In genomic region chr4:105527081-105527480, GRCh38 we compare ENCODE assay signal across 2 cellular contexts.
TF ChIP-seq lines count a peak whose summit lies in the region.

No MANE protein-coding gene starts in this region.

TF ChIP-seq in HepG2, 621 proteins besides CTCF, POLR2A, EP300 and RAD21:
- no peak for TF ChIP-seq ZNF558 (CRISPR knock-in tag; IDR thresholded peaks at IDR 0.05; ENCODE audit: borderline replicate concordance)
- no peak for TF ChIP-seq ZFP36L2 (CRISPR knock-in tag; IDR thresholded peaks at IDR 0.05)
- TF ChIP-seq, protein P1, sequence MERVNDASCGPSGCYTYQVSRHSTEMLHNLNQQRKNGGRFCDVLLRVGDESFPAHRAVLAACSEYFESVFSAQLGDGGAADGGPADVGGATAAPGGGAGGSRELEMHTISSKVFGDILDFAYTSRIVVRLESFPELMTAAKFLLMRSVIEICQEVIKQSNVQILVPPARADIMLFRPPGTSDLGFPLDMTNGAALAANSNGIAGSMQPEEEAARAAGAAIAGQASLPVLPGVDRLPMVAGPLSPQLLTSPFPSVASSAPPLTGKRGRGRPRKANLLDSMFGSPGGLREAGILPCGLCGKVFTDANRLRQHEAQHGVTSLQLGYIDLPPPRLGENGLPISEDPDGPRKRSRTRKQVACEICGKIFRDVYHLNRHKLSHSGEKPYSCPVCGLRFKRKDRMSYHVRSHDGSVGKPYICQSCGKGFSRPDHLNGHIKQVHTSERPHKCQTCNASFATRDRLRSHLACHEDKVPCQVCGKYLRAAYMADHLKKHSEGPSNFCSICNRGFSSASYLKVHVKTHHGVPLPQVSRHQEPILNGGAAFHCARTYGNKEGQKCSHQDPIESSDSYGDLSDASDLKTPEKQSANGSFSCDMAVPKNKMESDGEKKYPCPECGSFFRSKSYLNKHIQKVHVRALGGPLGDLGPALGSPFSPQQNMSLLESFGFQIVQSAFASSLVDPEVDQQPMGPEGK (CRISPR knock-in tag; IDR thresholded peaks at IDR 0.05), result no peak
- no peak for TF ChIP-seq ZNF354B (CRISPR knock-in tag; IDR thresholded peaks at IDR 0.05)
- no peak for TF ChIP-seq ZNF720 (CRISPR knock-in tag; IDR thresholded peaks at IDR 0.05)
- TF ChIP-seq ZNF552 (CRISPR knock-in tag; IDR thresholded peaks at IDR 0.05; ENCODE audit: borderline replicate concordance), result no peak
- TF ChIP-seq FOXC1 (CRISPR knock-in tag; IDR thresholded peaks at IDR 0.05; ENCODE audit: borderline replicate concordance), result no peak
- TF ChIP-seq ARNTL (CRISPR knock-in tag; IDR thresholded peaks at IDR 0.05), result no peak
- TF ChIP-seq NPAS2 (CRISPR knock-in tag; IDR thresholded peaks at IDR 0.05; ENCODE audit: borderline replicate concordance), result no peak
- TF ChIP-seq ZNF616 (CRISPR knock-in tag; IDR thresholded peaks at IDR 0.05; ENCODE audit: low read depth), result no peak
- TF ChIP-seq ZNF260 (CRISPR knock-in tag; IDR thresholded peaks at IDR 0.05; ENCODE audit: borderline replicate concordance, low read depth), result no peak
- TF ChIP-seq STAG1 (CRISPR knock-in tag; IDR thresholded peaks at IDR 0.05), result no peak
- no peak for TF ChIP-seq NFIC (IDR thresholded peaks at IDR 0.05; ENCODE audit: low read length)
- no peak for TF ChIP-seq GATAD2A (CRISPR knock-in tag; IDR thresholded peaks at IDR 0.05)
- TF ChIP-seq TFDP1 (CRISPR knock-in tag; IDR thresholded peaks at IDR 0.05; ENCODE audit: borderline replicate concordance), result no peak
- TF ChIP-seq ZNF383 (CRISPR knock-in tag; IDR thresholded peaks at IDR 0.05; ENCODE audit: borderline replicate concordance), result no peak
- TF ChIP-seq XRCC5 (optimal IDR thresholded peaks at IDR 0.05; ENCODE audit: low read length), result no peak
- no peak for TF ChIP-seq ZBTB7A (CRISPR knock-in tag; IDR thresholded peaks at IDR 0.05)
- no peak for TF ChIP-seq HNRNPH1 (optimal IDR thresholded peaks at IDR 0.05; ENCODE audit: low read depth, low read length)
- no peak for TF ChIP-seq SOX13 (IDR thresholded peaks at IDR 0.05)
- no peak for TF ChIP-seq SOX13 (CRISPR knock-in tag; conservative IDR thresholded peaks at IDR 0.05 in 1 of 2, IDR thresholded peaks at IDR 0.05 in 1 of 2)

TF ChIP-seq in WTC11, 78 proteins besides CTCF, POLR2A, EP300 and RAD21:
- TF ChIP-seq TEAD4 (CRISPR knock-in tag; IDR thresholded peaks at IDR 0.05), result no peak
- no peak for TF ChIP-seq EMX1 (CRISPR knock-in tag; IDR thresholded peaks at IDR 0.05)
- TF ChIP-seq NR1H2 (CRISPR knock-in tag; IDR thresholded peaks at IDR 0.05), result no peak
- TF ChIP-seq ZBTB21 (CRISPR knock-in tag; IDR thresholded peaks at IDR 0.05; ENCODE audit: borderline replicate concordance), result no peak
- no peak for TF ChIP-seq E2F5 (CRISPR knock-in tag; IDR thresholded peaks at IDR 0.05)
